Comparison of ENCODE assay signal across 5 cellular contexts in genomic region chr10:43329246-43329885, GRCh38. TPM values are rescaled to one million over a fixed set of nuclear protein-coding genes. Genes with fewer than 3 reads are reported as not detected.
"Had no signal": no experiment of that assay in that cellular context is flagged by ENCODE, and none has a peak within 500 bp of the region (broad histone marks: within the 10 kb centered on the region; RNA-seq: fewer than 3 reads in every experiment).

No MANE protein-coding gene starts in this region.

RNA-seq across cellular contexts. Expression of gene FXYD4, which starts 42.1 kb away (rescaled TPM):
- total RNA-seq: HepG2, HT-29, HT1080, IMR-90 had no signal
- polyA plus RNA-seq: HepG2, IgD-negative memory B cell, IMR-90 had no signal
